In genomic region chr19:52189745-52190678, GRCh38 we compare ENCODE assay signal across 1 cellular context.
TF ChIP-seq lines count a peak whose summit lies in the region.

PPP2R1A (plus strand) TSS chr19:52190052; CDS start chr19:52190097, 45 bp downstream.

TF ChIP-seq in WTC11, 78 proteins besides CTCF, POLR2A, EP300 and RAD21 (continued from another document):
- TF ChIP-seq PRDM15 (CRISPR knock-in tag; IDR thresholded peaks at IDR 0.05) (no peak), ATF1 (CRISPR knock-in tag; IDR thresholded peaks at IDR 0.05) (no peak), JAZF1 (CRISPR knock-in tag; IDR thresholded peaks at IDR 0.05) (no peak), ARID4B (CRISPR knock-in tag; IDR thresholded peaks at IDR 0.05; ENCODE audit: borderline replicate concordance) (peak; percentile 76; the same call in 1 of the 2 replicates), USF2 (CRISPR knock-in tag; IDR thresholded peaks at IDR 0.05) (peak; percentile 47), MLX (CRISPR knock-in tag; IDR thresholded peaks at IDR 0.05) (no peak), TCF7 (CRISPR knock-in tag; IDR thresholded peaks at IDR 0.05; ENCODE audit: low read depth) (no peak), ESRRA (CRISPR knock-in tag; IDR thresholded peaks at IDR 0.05; ENCODE audit: borderline replicate concordance) (no peak), SP1 (CRISPR knock-in tag; conservative IDR thresholded peaks at IDR 0.05) (peak; percentile 82), FOXP1 (CRISPR knock-in tag; IDR thresholded peaks at IDR 0.05; ENCODE audit: borderline replicate concordance) (peak; percentile 78), IRF1 (CRISPR knock-in tag; IDR thresholded peaks at IDR 0.05) (no peak), ZNF396 (CRISPR knock-in tag; IDR thresholded peaks at IDR 0.05; ENCODE audit: borderline replicate concordance) (no peak), MAX (CRISPR knock-in tag; IDR thresholded peaks at IDR 0.05) (peak; percentile 80), ZNF232 (CRISPR knock-in tag; IDR thresholded peaks at IDR 0.05) (peak; percentile 84; the same call in 1 of the 2 replicates), ZNF532 (CRISPR knock-in tag; IDR thresholded peaks at IDR 0.05; ENCODE audit: borderline replicate concordance) (no peak), SOX15 (CRISPR knock-in tag; IDR thresholded peaks at IDR 0.05) (no peak), ZNF317 (CRISPR knock-in tag; IDR thresholded peaks at IDR 0.05; ENCODE audit: borderline replicate concordance, low read depth) (no peak), RORB (CRISPR knock-in tag; IDR thresholded peaks at IDR 0.05) (no peak), TEAD1 (CRISPR knock-in tag; IDR thresholded peaks at IDR 0.05) (peak; percentile 38; the same call in 1 of the 2 replicates), ZNF512 (CRISPR knock-in tag; IDR thresholded peaks at IDR 0.05; ENCODE audit: borderline replicate concordance) (no peak), JUN (CRISPR knock-in tag; IDR thresholded peaks at IDR 0.05) (no peak), PREB (CRISPR knock-in tag; IDR thresholded peaks at IDR 0.05; ENCODE audit: borderline replicate concordance) (no peak), FOXJ3 (CRISPR knock-in tag; IDR thresholded peaks at IDR 0.05; ENCODE audit: borderline replicate concordance) (no peak), ZNF263 (CRISPR knock-in tag; IDR thresholded peaks at IDR 0.05; ENCODE audit: low read depth) (no peak), CDX4 (CRISPR knock-in tag; IDR thresholded peaks at IDR 0.05; ENCODE audit: borderline replicate concordance) (no peak), E2F4 (CRISPR knock-in tag; IDR thresholded peaks at IDR 0.05; ENCODE audit: borderline replicate concordance, low read depth) (no peak), NFYB (CRISPR knock-in tag; conservative IDR thresholded peaks at IDR 0.05; ENCODE audit: low read depth) (peak; percentile 88)
